ENCODE assay signal across 9 cellular contexts in the genomic region with DNA sequence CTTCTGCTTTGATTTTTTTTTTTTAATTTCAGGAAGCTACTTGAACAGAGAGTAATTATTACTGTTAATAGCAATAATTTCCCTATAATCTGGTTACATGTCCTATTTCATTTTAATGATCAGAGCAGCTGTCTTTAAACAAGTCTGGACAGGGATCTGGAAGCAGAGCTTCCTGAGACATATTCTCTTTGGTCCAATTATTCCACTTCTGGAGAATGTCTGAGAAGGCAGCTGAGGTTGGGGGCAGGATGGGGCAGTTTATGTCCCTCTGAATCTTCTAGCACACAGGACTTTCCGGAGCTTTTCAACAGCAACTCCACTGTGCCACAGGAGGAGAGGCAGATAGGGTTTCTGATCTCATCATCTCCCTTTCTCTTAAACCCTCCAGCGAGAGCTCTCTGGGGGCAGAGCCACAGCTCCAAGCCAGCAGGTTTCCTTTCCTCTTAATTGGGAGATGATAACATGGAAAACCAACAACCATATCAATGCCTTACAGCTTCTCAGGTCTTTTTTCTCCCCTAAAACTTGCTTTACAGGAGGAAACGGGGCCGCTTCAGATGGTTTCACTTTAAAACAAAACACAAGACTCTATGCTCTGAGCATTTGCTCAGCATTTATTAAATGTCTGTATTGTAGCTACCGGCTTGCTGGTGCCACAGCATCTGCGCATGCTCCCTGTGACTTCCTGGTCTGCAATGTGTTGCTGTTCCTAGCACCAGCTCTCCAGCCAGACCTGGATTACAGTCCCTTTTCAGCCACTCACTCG.
DNase-seq lines count a peak whose midpoint lies in the region; ATAC-seq and TF ChIP-seq lines count a peak whose summit lies in the region.
"Had no signal": no experiment of that assay in that cellular context is flagged by ENCODE, and none has a peak within 500 bp of the region (broad histone marks: within the 10 kb centered on the region; RNA-seq: fewer than 3 reads in every experiment).

No MANE protein-coding gene starts in this region.

- H3F3A ChIP-seq in SU-DHL-6 (ENCODE audit: insufficient read depth) = no peaks in the 10 kb centered on the region

- H3K4me3 Mint-ChIP-seq in CD8-positive, alpha-beta T cell = peak overlapping the region; percentile 48
- peak overlapping the region; percentile 70 for H3K4me3 Mint-ChIP-seq in natural killer cell

- H3K9me2 ChIP-seq in SU-DHL-6 (replicated peaks; ENCODE audit: insufficient read depth, low read length) = no peaks in the 10 kb centered on the region

- intact Hi-C loops in CD8-positive, alpha-beta T cell (cut with DNase I, micrococcal nuclease) = no loop called here
- intact Hi-C loops in esophagus muscularis mucosa (cut with DNase I) (no loop called here), natural killer cell (cut with micrococcal nuclease) (no loop called here)

- H3K4me1 ChIP-seq in CD8-positive, alpha-beta T cell (ENCODE audit: insufficient read depth, low read length) = no peaks in the 10 kb centered on the region
- peaks cover 0 to 25% (median 9%) of the 10 kb centered on the region in 4 donors for H3K4me1 ChIP-seq in esophagus muscularis mucosa

- H3K9me3 Mint-ChIP-seq in CD8-positive, alpha-beta T cell = no peaks in the 10 kb centered on the region
- H3K9me3 Mint-ChIP-seq in natural killer cell = no peaks in the 10 kb centered on the region

- no peaks in the 10 kb centered on the region for H3K27me3 ChIP-seq in CD8-positive, alpha-beta T cell (ENCODE audit: insufficient read depth, low read length)
- no peaks in the 10 kb centered on the region for H3K27me3 ChIP-seq in SU-DHL-6 (ENCODE audit: low read length)
- no peaks in the 10 kb centered on the region for H3K27me3 ChIP-seq in esophagus muscularis mucosa

- no peaks in the 10 kb centered on the region for H3K36me3 Mint-ChIP-seq in CD8-positive, alpha-beta T cell
- H3K36me3 Mint-ChIP-seq in natural killer cell = no peaks in the 10 kb centered on the region

- H3K4me2 ChIP-seq in SU-DHL-6 (ENCODE audit: low read depth, low read length, poor library complexity, severe bottlenecking) = peak overlapping the region; percentile 21

- no peaks in the 10 kb centered on the region for H3K79me2 ChIP-seq in SU-DHL-6 (ENCODE audit: insufficient read depth, low read length)

- H3K27ac Mint-ChIP-seq in CD8-positive, alpha-beta T cell = no peak overlapping the region
- peak overlapping the region; percentile 10 to 51 for H3K27ac Mint-ChIP-seq in natural killer cell

- H3K4me3 ChIP-seq in CD8-positive, alpha-beta T cell (ENCODE audit: low read depth, low read length) = no peak overlapping the region
- H3K4me3 ChIP-seq in HFF-Myc (replicated peaks; ENCODE audit: low read depth, low read length) (no peak overlapping the region), SU-DHL-6 (ENCODE audit: insufficient read depth, low read length, poor library complexity, severe bottlenecking) (no peak overlapping the region), esophagus muscularis mucosa (peak overlapping the region; percentile 28 to 34 (median 32))

- H3K27me3 Mint-ChIP-seq in CD8-positive, alpha-beta T cell (ENCODE audit: low read depth) = peaks cover 5% of the 10 kb centered on the region
- peaks cover 9 to 16% of the 10 kb centered on the region in 2 donors for H3K27me3 Mint-ChIP-seq in natural killer cell (ENCODE audit: low read depth in 2 of 2)

- TF ChIP-seq CTCF in CD8-positive, alpha-beta T cell (IDR thresholded peaks at IDR 0.05) = no peak
- TF ChIP-seq CTCF in HFF-Myc (IDR thresholded peaks at IDR 0.05; ENCODE audit: low read depth, low read length, missing control alignments) (no peak), SU-DHL-6 (IDR thresholded peaks at IDR 0.05; ENCODE audit: insufficient read depth, low read length, poor library complexity, severe bottlenecking) (no peak), esophagus muscularis mucosa (IDR thresholded peaks at IDR 0.05) (no peak), natural killer cell (IDR thresholded peaks at IDR 0.05) (no peak)

- no peaks in the 10 kb centered on the region for H3K36me3 ChIP-seq in CD8-positive, alpha-beta T cell (ENCODE audit: insufficient read depth, low read length)
- no peaks in the 10 kb centered on the region for H3K36me3 ChIP-seq in SU-DHL-6 (ENCODE audit: low read length)
- H3K36me3 ChIP-seq in esophagus muscularis mucosa = no peaks in the 10 kb centered on the region

- H4K20me1 ChIP-seq in SU-DHL-6 (ENCODE audit: low read depth, low read length) = no peaks in the 10 kb centered on the region

- no peak overlapping the region for H3K9ac ChIP-seq in SU-DHL-6 (ENCODE audit: low read length)

- no peak for TF ChIP-seq EP300 in esophagus muscularis mucosa (IDR thresholded peaks at IDR 0.05)

- POLR2A ChIA-PET in CD8-positive, alpha-beta T cell (lab: Charles Lee) = no interaction called here

- no peak for TF ChIP-seq POLR2A in esophagus muscularis mucosa (IDR thresholded peaks at IDR 0.05; ENCODE audit: low read depth)

- peak in 5 of 7 experiments; percentile 6 to 51 (median 15) for DNase-seq in CD8-positive, alpha-beta T cell
- DNase-seq in HFF-Myc (ENCODE audit: extremely low read depth, low read depth) (peak; percentile 37), esophagus muscularis mucosa (ENCODE audit: extremely low spot score) (peak; percentile 90), natural killer cell (no peak), ureter (ENCODE audit: low spot score) (peak; percentile 72), NCI-H2196 (lab: John Stamatoyannopoulos, UW; ENCODE audit: unreplicated experiment) (no peak)

- CTCF ChIA-PET in CD8-positive, alpha-beta T cell (lab: Charles Lee) = no interaction called here

- H3K27ac ChIP-seq in CD8-positive, alpha-beta T cell (ENCODE audit: low read depth, low read length) = no peak overlapping the region
- H3K27ac ChIP-seq in SU-DHL-6 (ENCODE audit: low read depth, low read length) = no peak overlapping the region
- peak overlapping the region; percentile 40 to 59 (median 46) for H3K27ac ChIP-seq in esophagus muscularis mucosa (replicated peaks in 1 of 4)

- H2AFZ ChIP-seq in SU-DHL-6 (ENCODE audit: low read depth, low read length, severe bottlenecking) = peak overlapping the region; percentile 51

- H3K9me3 ChIP-seq in CD8-positive, alpha-beta T cell (ENCODE audit: low read length) = no peaks in the 10 kb centered on the region
- no peaks in the 10 kb centered on the region for H3K9me3 ChIP-seq in SU-DHL-6 (ENCODE audit: insufficient read depth, low read length)
- H3K9me3 ChIP-seq in esophagus muscularis mucosa = no peaks in the 10 kb centered on the region

- no peak for ATAC-seq in CD8-positive, alpha-beta T cell
- peak; percentile 44 to 71 (median 65) for ATAC-seq in natural killer cell
- no peak for ATAC-seq in HG03280 (IDR thresholded peaks at IDR 0.05; ENCODE audit: unreplicated experiment)
- ATAC-seq: HCT116 had no signal

- WGBS in esophagus muscularis mucosa = 49% methylated on average over 7 of the region's 7 CpGs

- peaks cover 7% of the 10 kb centered on the region for H3K4me1 Mint-ChIP-seq in CD8-positive, alpha-beta T cell (ENCODE audit: low read depth)
- H3K4me1 Mint-ChIP-seq in natural killer cell = peaks cover 6 to 11% of the 10 kb centered on the region in 2 donors

Comparison
In these comparisons a context has a peak if more than half of its experiments do, and no peak if none do; other contexts are left out.
1. ATAC-seq: peak in natural killer cell (3 of 3); none in CD8-positive, alpha-beta T cell (single experiment) and HG03280 (single experiment).
2. DNase-seq: peak in CD8-positive, alpha-beta T cell (5 of 7), HFF-Myc (single experiment), esophagus muscularis mucosa (single experiment) and ureter (single experiment); none in natural killer cell (single experiment) and NCI-H2196 (single experiment).
3. H3K27ac ChIP-seq: peak in esophagus muscularis mucosa (4 of 4); none in CD8-positive, alpha-beta T cell (single experiment) and SU-DHL-6 (single experiment).
4. H3K4me3 ChIP-seq: peak in esophagus muscularis mucosa (4 of 4); none in CD8-positive, alpha-beta T cell (single experiment), HFF-Myc (single experiment) and SU-DHL-6 (single experiment).